15 cellular contexts compared by ENCODE assay signal in the genomic region with DNA sequence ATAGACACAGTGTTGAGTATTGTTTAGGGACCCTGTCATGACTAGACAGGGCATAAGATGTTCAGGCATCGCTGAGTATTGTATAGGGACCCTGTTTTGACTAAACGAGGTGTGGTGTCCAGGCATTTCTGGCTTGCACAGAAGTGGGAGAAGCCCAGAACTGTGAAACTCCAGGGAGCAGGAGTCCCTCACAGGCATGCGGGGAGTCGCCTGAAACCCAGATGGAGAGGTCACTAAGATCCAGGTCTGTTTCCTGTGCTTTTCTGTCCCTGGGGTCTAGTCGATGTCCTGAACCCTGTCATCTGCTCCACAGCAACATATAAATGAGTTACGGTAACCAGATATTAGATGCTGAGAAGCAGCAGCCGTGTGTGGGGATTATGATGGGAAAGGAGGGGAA.
DNase-seq lines count a peak whose midpoint lies in the region; ATAC-seq and TF ChIP-seq lines count a peak whose summit lies in the region.
"Had no signal": no experiment of that assay in that cellular context is flagged by ENCODE, and none has a peak within 500 bp of the region (broad histone marks: within the 10 kb centered on the region; RNA-seq: fewer than 3 reads in every experiment).

No MANE protein-coding gene starts in this region.

- no peak for ATAC-seq in left colon
- ATAC-seq: HepG2 had no signal

- DNase-seq in WERI-Rb-1, result peak; percentile 37
- peak; percentile 22 for DNase-seq in ecto neural progenitor cell (ENCODE audit: low spot score)
- peak; percentile 60 for DNase-seq in osteocyte (ENCODE audit: extremely low spot score, unreplicated experiment)
- DNase-seq in GDM1 (lab: John Stamatoyannopoulos, UW), result no peak
- DNase-seq in left colon, result no peak
- no peak for DNase-seq in endodermal cell
- DNase-seq: ACHN; BE2C; C1 segment of cervical spinal cord; CD4-positive, CD25-positive, alpha-beta regulatory T cell; CD8-positive, alpha-beta memory T cell; COR-L47; GM23248 had no signal

- H3K27ac Mint-ChIP-seq in osteocyte (ENCODE audit: unreplicated experiment) (no peak overlapping the region), endodermal cell (no peak overlapping the region)
- H3K27ac Mint-ChIP-seq: CD8-positive, alpha-beta memory T cell had no signal

- H3K36me3 Mint-ChIP-seq in osteocyte (ENCODE audit: unreplicated experiment) (no peaks in the 10 kb centered on the region), endodermal cell (ENCODE audit: low read depth) (no peaks in the 10 kb centered on the region)
- H3K36me3 Mint-ChIP-seq: CD4-positive, CD25-positive, alpha-beta regulatory T cell had no signal

- no peak overlapping the region for H3K27ac ChIP-seq in WERI-Rb-1
- no peak overlapping the region for H3K27ac ChIP-seq in endodermal cell (ENCODE audit: low read depth, low read length)
- H3K27ac ChIP-seq: GM23248 had no signal

- H3K36me3 ChIP-seq in WERI-Rb-1, result no peaks in the 10 kb centered on the region
- H3K36me3 ChIP-seq in endodermal cell (ENCODE audit: control insufficient read depth, insufficient read depth, low read length), result no peaks in the 10 kb centered on the region
- H3K36me3 ChIP-seq: BE2C, HAP-1 had no signal

- no peaks in the 10 kb centered on the region for H3K9me3 ChIP-seq in WERI-Rb-1 (ENCODE audit: severe bottlenecking)
- no peaks in the 10 kb centered on the region for H3K9me3 ChIP-seq in endodermal cell (ENCODE audit: control insufficient read depth, low read length)
- H3K9me3 ChIP-seq: BE2C, HAP-1 had no signal

- H3K4me1 Mint-ChIP-seq in osteocyte (ENCODE audit: unreplicated experiment) (peaks cover 4% of the 10 kb centered on the region), endodermal cell (peaks cover 3% of the 10 kb centered on the region)
- H3K4me1 Mint-ChIP-seq: CD4-positive, CD25-positive, alpha-beta regulatory T cell; CD8-positive, alpha-beta memory T cell had no signal

- H3K9me3 Mint-ChIP-seq in osteocyte (ENCODE audit: unreplicated experiment) (peaks cover 22% of the 10 kb centered on the region), endodermal cell (no peaks in the 10 kb centered on the region)

- no peak for TF ChIP-seq CTCF in WERI-Rb-1 (IDR thresholded peaks at IDR 0.05; ENCODE audit: low read depth, low read length)
- no peak for TF ChIP-seq CTCF in osteocyte (IDR thresholded peaks at IDR 0.05)
- no peak for TF ChIP-seq CTCF in endodermal cell (conservative IDR thresholded peaks at IDR 0.05)

- WGBS in endodermal cell (ENCODE audit: insufficient coverage in 1 of 2, insufficient read length in 1 of 2), 2 experiments, result 88 to 89% methylated on average over 6 to 7 of the region's 7 CpGs

- H3K27me3 ChIP-seq in WERI-Rb-1 (ENCODE audit: insufficient read depth, low read depth, severe bottlenecking), result no peaks in the 10 kb centered on the region
- H3K27me3 ChIP-seq in endodermal cell (ENCODE audit: control insufficient read depth, insufficient read depth, low read length, poor library complexity, severe bottlenecking), result no peaks in the 10 kb centered on the region
- H3K27me3 ChIP-seq: BE2C had no signal

- no peak overlapping the region for H3K9ac ChIP-seq in endodermal cell (ENCODE audit: extremely low read depth, low read length, poor library complexity, severe bottlenecking)
- H3K9ac ChIP-seq: GM23248 had no signal

- H3K27me3 Mint-ChIP-seq in osteocyte (ENCODE audit: unreplicated experiment) (no peaks in the 10 kb centered on the region), endodermal cell (ENCODE audit: insufficient read depth) (peaks cover 7% of the 10 kb centered on the region)
- H3K27me3 Mint-ChIP-seq: CD4-positive, CD25-positive, alpha-beta regulatory T cell; CD8-positive, alpha-beta memory T cell had no signal

- H3K4me3 ChIP-seq in WERI-Rb-1 (ENCODE audit: low read depth, low read length) (no peak overlapping the region), endodermal cell (ENCODE audit: low read length) (no peak overlapping the region)
- H3K4me3 ChIP-seq: GM23248, HAP-1 had no signal

- H3K4me1 ChIP-seq in endodermal cell (ENCODE audit: control insufficient read depth, insufficient read depth, low read length), result no peaks in the 10 kb centered on the region
- H3K4me1 ChIP-seq: BE2C, HAP-1 had no signal

- intact Hi-C loops in left colon (cut with DNase I, micrococcal nuclease), result no loop called here

- H3K4me3 Mint-ChIP-seq in osteocyte (ENCODE audit: unreplicated experiment) (no peak overlapping the region), endodermal cell (no peak overlapping the region)
- H3K4me3 Mint-ChIP-seq: CD4-positive, CD25-positive, alpha-beta regulatory T cell; CD8-positive, alpha-beta memory T cell had no signal

Comparison
In these comparisons a context has a peak if more than half of its experiments do, and no peak if none do; other contexts are left out.
1. DNase-seq: peak in WERI-Rb-1 (single experiment), ecto neural progenitor cell (single experiment) and osteocyte (single experiment); none in GDM1 (single experiment), left colon (0 of 2) and endodermal cell (single experiment).